In the genomic region with DNA sequence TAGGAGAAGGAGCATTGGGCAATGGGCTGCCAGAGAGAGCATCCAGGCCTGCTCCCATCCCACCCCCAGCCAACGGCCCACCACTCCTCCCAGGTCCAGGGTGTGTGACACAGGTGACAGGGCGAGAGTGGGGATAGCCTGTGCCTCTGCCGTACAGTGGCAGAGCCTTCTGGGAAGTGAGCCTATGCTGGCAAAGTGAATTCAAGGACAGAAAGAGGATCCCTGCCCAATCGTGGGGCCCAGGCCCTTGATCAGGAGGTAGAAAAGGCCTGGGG, we compare ENCODE assay signal across 23 cellular contexts. TPM values are rescaled to one million over a fixed set of nuclear protein-coding genes. Genes with fewer than 3 reads are reported as not detected.
A peak's percentile ranks its signal among the peaks of the same experiment; 100 is the strongest.
DNase-seq lines count a peak whose midpoint lies in the region; ATAC-seq and TF ChIP-seq lines count a peak whose summit lies in the region.
"Had no signal": no experiment of that assay in that cellular context is flagged by ENCODE, and none has a peak within 500 bp of the region (broad histone marks: within the 10 kb centered on the region; RNA-seq: fewer than 3 reads in every experiment).

No MANE protein-coding gene starts in this region.

- no peak overlapping the region for H3K4me3 Mint-ChIP-seq in CD8-positive, alpha-beta T cell
- H3K4me3 Mint-ChIP-seq in activated naive CD8-positive, alpha-beta T cell treated with anti-CD3 and anti-CD28 coated beads, Interleukin-2, amount 50 U/mL, for 24 hours, result peak overlapping the region; percentile 4
- no peak overlapping the region for H3K4me3 Mint-ChIP-seq in stimulated activated effector memory CD8-positive, alpha-beta T cell treated with anti-CD3 and anti-CD28 coated beads, Interleukin-12 subunit alpha, Interleukin-12 subunit beta, amount 100 ng/mL, for 72 hours
- H3K4me3 Mint-ChIP-seq in WTC11, result no peak overlapping the region
- H3K4me3 Mint-ChIP-seq: CD4-positive, alpha-beta T cell had no signal

- peak overlapping the region in 4 of 11 experiments; percentile 80 to 94 (median 84); a peak in 6 of 22 replicates for H3K4me2 ChIP-seq in BLaER1 treated with 17β-estradiol and CSF1 and Interleukin-3, amounts not matched to agents 10 nM and 100 nM
- H3K4me2 ChIP-seq: KMS-11 had no signal

- POLR2A ChIA-PET in CD8-positive, alpha-beta T cell (lab: Charles Lee), result no interaction called here
- POLR2A ChIA-PET in WTC11 (lab: Charles Lee), result no interaction called here

- no peak for TF ChIP-seq CTCF in CD8-positive, alpha-beta T cell (IDR thresholded peaks at IDR 0.05)
- no peak for TF ChIP-seq CTCF in WTC11 (IDR thresholded peaks at IDR 0.05)

- peak overlapping the region in 6 of 11 experiments; percentile 44 to 71 (median 63); a peak in 7 of 22 replicates for H3K27ac ChIP-seq in BLaER1 treated with 17β-estradiol and CSF1 and Interleukin-3, amounts not matched to agents 10 nM and 100 nM
- no peak overlapping the region for H3K27ac ChIP-seq in CD8-positive, alpha-beta T cell (ENCODE audit: low read depth, low read length)
- no peak overlapping the region for H3K27ac ChIP-seq in SJCRH30
- H3K27ac ChIP-seq: HL-60, KMS-11, RWPE1 had no signal

- no peaks in the 10 kb centered on the region for H3K36me3 ChIP-seq in BLaER1 treated with 17β-estradiol and CSF1 and Interleukin-3, amounts not matched to agents 10 nM and 100 nM
- no peaks in the 10 kb centered on the region for H3K36me3 ChIP-seq in CD8-positive, alpha-beta T cell (ENCODE audit: insufficient read depth, low read length)
- no peaks in the 10 kb centered on the region for H3K36me3 ChIP-seq in SJCRH30

- no peaks in the 10 kb centered on the region for H3K9me3 ChIP-seq in BLaER1 treated with 17β-estradiol and CSF1 and Interleukin-3, amounts not matched to agents 10 nM and 100 nM (replicated peaks in 1 of 11)
- H3K9me3 ChIP-seq in CD8-positive, alpha-beta T cell (ENCODE audit: low read length), result no peaks in the 10 kb centered on the region
- H3K9me3 ChIP-seq in SJCRH30 (replicated peaks), result no peaks in the 10 kb centered on the region

- DNase-seq in CD8-positive, alpha-beta T cell, result no peak
- DNase-seq in activated naive CD8-positive, alpha-beta T cell treated with anti-CD3 and anti-CD28 coated beads, Interleukin-2, amount 50 U/mL, for 24 hours, result no peak
- DNase-seq in stimulated activated effector memory CD8-positive, alpha-beta T cell treated with anti-CD3 and anti-CD28 coated beads, Interleukin-12 subunit alpha, Interleukin-12 subunit beta, amount 100 ng/mL, for 72 hours (ENCODE audit: low spot score in 2 of 2), result no peak
- no peak for DNase-seq in WTC11 (ENCODE audit: low spot score)
- no peak for DNase-seq in SJCRH30
- DNase-seq: CD4-positive, alpha-beta T cell; DND-41; GOT3; HCEC 1CT; NCI-H1105; NCI-H146; NCI-H2029 treated with DMSO at 0.1 percent for 48 hours; NCI-H345; NCI-H524; NCI-H774; NK-92 treated with Interleukin-12 subunit alpha and Interleukin-12 subunit beta, amount 100 ng/mL, for 24 hours; SHP77 treated with DMSO at 0.1 percent for 48 hours had no signal

- H3K4me1 ChIP-seq in BLaER1 treated with 17β-estradiol and CSF1 and Interleukin-3, amounts not matched to agents 10 nM and 100 nM, result peaks cover 11 to 73% (median 42%) of the 10 kb centered on the region in 10 experiments
- peaks cover 24% of the 10 kb centered on the region for H3K4me1 ChIP-seq in CD8-positive, alpha-beta T cell (ENCODE audit: insufficient read depth, low read length)
- H3K4me1 ChIP-seq in SJCRH30, result no peaks in the 10 kb centered on the region

- H4K20me1 ChIP-seq in BLaER1 treated with 17β-estradiol and CSF1 and Interleukin-3, amounts not matched to agents 10 nM and 100 nM, result no peaks in the 10 kb centered on the region; a peak in 1 of 22 replicates

- peaks cover 29% of the 10 kb centered on the region for H3K4me1 Mint-ChIP-seq in CD8-positive, alpha-beta T cell (ENCODE audit: low read depth)
- peaks cover 45% of the 10 kb centered on the region for H3K4me1 Mint-ChIP-seq in activated naive CD8-positive, alpha-beta T cell treated with anti-CD3 and anti-CD28 coated beads, Interleukin-2, amount 50 U/mL, for 24 hours
- peaks cover 38% of the 10 kb centered on the region for H3K4me1 Mint-ChIP-seq in stimulated activated effector memory CD8-positive, alpha-beta T cell treated with anti-CD3 and anti-CD28 coated beads, Interleukin-12 subunit alpha, Interleukin-12 subunit beta, amount 100 ng/mL, for 72 hours
- no peaks in the 10 kb centered on the region for H3K4me1 Mint-ChIP-seq in WTC11

- peak overlapping the region; percentile 32 for H3K27ac Mint-ChIP-seq in CD8-positive, alpha-beta T cell
- H3K27ac Mint-ChIP-seq in activated naive CD8-positive, alpha-beta T cell treated with anti-CD3 and anti-CD28 coated beads, Interleukin-2, amount 50 U/mL, for 24 hours, result peak overlapping the region; percentile 90
- peak overlapping the region; percentile 91 for H3K27ac Mint-ChIP-seq in stimulated activated effector memory CD8-positive, alpha-beta T cell treated with anti-CD3 and anti-CD28 coated beads, Interleukin-12 subunit alpha, Interleukin-12 subunit beta, amount 100 ng/mL, for 72 hours
- H3K27ac Mint-ChIP-seq in WTC11, result no peak overlapping the region; the same call in 1 of the 2 replicates
- H3K27ac Mint-ChIP-seq: CD4-positive, alpha-beta T cell had no signal

- no peak overlapping the region for H3K4me3 ChIP-seq in BLaER1 treated with 17β-estradiol and CSF1 and Interleukin-3, amounts not matched to agents 10 nM and 100 nM
- no peak overlapping the region for H3K4me3 ChIP-seq in CD8-positive, alpha-beta T cell (ENCODE audit: low read depth, low read length)
- no peak overlapping the region for H3K4me3 ChIP-seq in SJCRH30

- H3K9ac ChIP-seq in BLaER1 treated with 17β-estradiol and CSF1 and Interleukin-3, amounts not matched to agents 10 nM and 100 nM, result no peak overlapping the region
- H3K9ac ChIP-seq: KMS-11 had no signal

- H3K27me3 Mint-ChIP-seq in CD8-positive, alpha-beta T cell (ENCODE audit: low read depth), result no peaks in the 10 kb centered on the region
- peaks cover 6% of the 10 kb centered on the region for H3K27me3 Mint-ChIP-seq in activated naive CD8-positive, alpha-beta T cell treated with anti-CD3 and anti-CD28 coated beads, Interleukin-2, amount 50 U/mL, for 24 hours
- peaks cover 2% of the 10 kb centered on the region; the same call in 1 of the 2 replicates for H3K27me3 Mint-ChIP-seq in WTC11 (ENCODE audit: low read depth)

- ATAC-seq in CD8-positive, alpha-beta T cell, result no peak
- ATAC-seq in activated naive CD8-positive, alpha-beta T cell treated with anti-CD3 and anti-CD28 coated beads, Interleukin-2, amount 50 U/mL, for 24 hours, result no peak
- no peak for ATAC-seq in stimulated activated effector memory CD8-positive, alpha-beta T cell treated with anti-CD3 and anti-CD28 coated beads, Interleukin-12 subunit alpha, Interleukin-12 subunit beta, amount 100 ng/mL, for 72 hours
- ATAC-seq in GM19467 (IDR thresholded peaks at IDR 0.05; ENCODE audit: unreplicated experiment), result no peak
- no peak for ATAC-seq in WTC11

- no peaks in the 10 kb centered on the region for H3K9me3 Mint-ChIP-seq in CD8-positive, alpha-beta T cell
- H3K9me3 Mint-ChIP-seq in activated naive CD8-positive, alpha-beta T cell treated with anti-CD3 and anti-CD28 coated beads, Interleukin-2, amount 50 U/mL, for 24 hours, result no peaks in the 10 kb centered on the region
- H3K9me3 Mint-ChIP-seq in stimulated activated effector memory CD8-positive, alpha-beta T cell treated with anti-CD3 and anti-CD28 coated beads, Interleukin-12 subunit alpha, Interleukin-12 subunit beta, amount 100 ng/mL, for 72 hours, result no peaks in the 10 kb centered on the region
- no peaks in the 10 kb centered on the region for H3K9me3 Mint-ChIP-seq in WTC11
- H3K9me3 Mint-ChIP-seq: CD4-positive, alpha-beta T cell had no signal

- H3K27me3 ChIP-seq in BLaER1 treated with 17β-estradiol and CSF1 and Interleukin-3, amounts not matched to agents 10 nM and 100 nM, result no peaks in the 10 kb centered on the region
- no peaks in the 10 kb centered on the region for H3K27me3 ChIP-seq in CD8-positive, alpha-beta T cell (ENCODE audit: insufficient read depth, low read length)
- no peaks in the 10 kb centered on the region; the same call in 1 of the 2 replicates for H3K27me3 ChIP-seq in SJCRH30

- intact Hi-C loops in CD8-positive, alpha-beta T cell (cut with DNase I, micrococcal nuclease), result no loop called here

- CTCF ChIA-PET in CD8-positive, alpha-beta T cell (lab: Charles Lee), result no interaction called here
- CTCF ChIA-PET in WTC11 (lab: Charles Lee), result no interaction called here

- H3K36me3 Mint-ChIP-seq in CD8-positive, alpha-beta T cell, result no peaks in the 10 kb centered on the region
- no peaks in the 10 kb centered on the region for H3K36me3 Mint-ChIP-seq in activated naive CD8-positive, alpha-beta T cell treated with anti-CD3 and anti-CD28 coated beads, Interleukin-2, amount 50 U/mL, for 24 hours (ENCODE audit: low read depth)
- peaks cover 6% of the 10 kb centered on the region for H3K36me3 Mint-ChIP-seq in stimulated activated effector memory CD8-positive, alpha-beta T cell treated with anti-CD3 and anti-CD28 coated beads, Interleukin-12 subunit alpha, Interleukin-12 subunit beta, amount 100 ng/mL, for 72 hours
- no peaks in the 10 kb centered on the region for H3K36me3 Mint-ChIP-seq in WTC11

TF ChIP-seq in WTC11, 78 proteins besides CTCF, POLR2A, EP300 and RAD21 (continues in another document):
- TF ChIP-seq, protein P1, sequence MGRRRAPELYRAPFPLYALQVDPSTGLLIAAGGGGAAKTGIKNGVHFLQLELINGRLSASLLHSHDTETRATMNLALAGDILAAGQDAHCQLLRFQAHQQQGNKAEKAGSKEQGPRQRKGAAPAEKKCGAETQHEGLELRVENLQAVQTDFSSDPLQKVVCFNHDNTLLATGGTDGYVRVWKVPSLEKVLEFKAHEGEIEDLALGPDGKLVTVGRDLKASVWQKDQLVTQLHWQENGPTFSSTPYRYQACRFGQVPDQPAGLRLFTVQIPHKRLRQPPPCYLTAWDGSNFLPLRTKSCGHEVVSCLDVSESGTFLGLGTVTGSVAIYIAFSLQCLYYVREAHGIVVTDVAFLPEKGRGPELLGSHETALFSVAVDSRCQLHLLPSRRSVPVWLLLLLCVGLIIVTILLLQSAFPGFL (CRISPR knock-in tag; IDR thresholded peaks at IDR 0.05; ENCODE audit: borderline replicate concordance), result no peak
- TF ChIP-seq GABPB1 (CRISPR knock-in tag; IDR thresholded peaks at IDR 0.05) (no peak), ETV6 (CRISPR knock-in tag; IDR thresholded peaks at IDR 0.05) (no peak), TCF7 (CRISPR knock-in tag; IDR thresholded peaks at IDR 0.05; ENCODE audit: low read depth) (no peak)

RNA-seq across cellular contexts. Expression of a gene that starts 0.6 kb away (rescaled TPM):
- total RNA-seq in CD8-positive, alpha-beta T cell, result not detected
- not detected in 3 replicates for total RNA-seq in WTC11 (2021)
- total RNA-seq in SJCRH30 (2014; rRNA removed; shearing (Covaris generic)), result not detected in 2 replicates
- total RNA-seq: CD4-positive, alpha-beta T cell; HT-29 had no signal

RNA-seq across cellular contexts. Expression of a gene that starts 14.1 kb away (rescaled TPM):
- not detected for total RNA-seq in CD8-positive, alpha-beta T cell
- not detected in 3 replicates for total RNA-seq in WTC11 (2021)
- not detected in 2 replicates for total RNA-seq in SJCRH30 (2014; rRNA removed; shearing (Covaris generic))
- total RNA-seq: CD4-positive, alpha-beta T cell; HT-29 had no signal

RNA-seq across cellular contexts. Expression of a gene that starts 20.7 kb away (rescaled TPM):
- total RNA-seq in CD8-positive, alpha-beta T cell, result not detected
- not detected in 3 replicates for total RNA-seq in WTC11 (2021)
- total RNA-seq in SJCRH30 (2014; rRNA removed; shearing (Covaris generic)), result not detected in 2 replicates
- total RNA-seq: CD4-positive, alpha-beta T cell; HT-29 had no signal

RNA-seq across cellular contexts. Expression of a gene that starts 38.7 kb away (rescaled TPM):
- not detected for total RNA-seq in CD8-positive, alpha-beta T cell
- not detected in 3 replicates for total RNA-seq in WTC11 (2021)
- not detected in 2 replicates for total RNA-seq in SJCRH30 (2014; rRNA removed; shearing (Covaris generic))
- total RNA-seq: CD4-positive, alpha-beta T cell; HT-29 had no signal

RNA-seq across cellular contexts. Expression of a gene that starts 57.5 kb away (rescaled TPM):
- not detected for total RNA-seq in CD8-positive, alpha-beta T cell
- not detected in 3 replicates for total RNA-seq in WTC11 (2021)
- not detected in 2 replicates for total RNA-seq in SJCRH30 (2014; rRNA removed; shearing (Covaris generic))
- total RNA-seq: CD4-positive, alpha-beta T cell; HT-29 had no signal

Comparison
In these comparisons a context has a peak if more than half of its experiments do, and no peak if none do; other contexts are left out.
1. H3K27ac ChIP-seq: peak in BLaER1 treated with 17β-estradiol and CSF1 and Interleukin-3, amounts not matched to agents 10 nM and 100 nM (6 of 11); none in CD8-positive, alpha-beta T cell (single experiment) and SJCRH30 (single experiment).